Comparison of ENCODE assay signal across 27 cellular contexts in the genomic region with DNA sequence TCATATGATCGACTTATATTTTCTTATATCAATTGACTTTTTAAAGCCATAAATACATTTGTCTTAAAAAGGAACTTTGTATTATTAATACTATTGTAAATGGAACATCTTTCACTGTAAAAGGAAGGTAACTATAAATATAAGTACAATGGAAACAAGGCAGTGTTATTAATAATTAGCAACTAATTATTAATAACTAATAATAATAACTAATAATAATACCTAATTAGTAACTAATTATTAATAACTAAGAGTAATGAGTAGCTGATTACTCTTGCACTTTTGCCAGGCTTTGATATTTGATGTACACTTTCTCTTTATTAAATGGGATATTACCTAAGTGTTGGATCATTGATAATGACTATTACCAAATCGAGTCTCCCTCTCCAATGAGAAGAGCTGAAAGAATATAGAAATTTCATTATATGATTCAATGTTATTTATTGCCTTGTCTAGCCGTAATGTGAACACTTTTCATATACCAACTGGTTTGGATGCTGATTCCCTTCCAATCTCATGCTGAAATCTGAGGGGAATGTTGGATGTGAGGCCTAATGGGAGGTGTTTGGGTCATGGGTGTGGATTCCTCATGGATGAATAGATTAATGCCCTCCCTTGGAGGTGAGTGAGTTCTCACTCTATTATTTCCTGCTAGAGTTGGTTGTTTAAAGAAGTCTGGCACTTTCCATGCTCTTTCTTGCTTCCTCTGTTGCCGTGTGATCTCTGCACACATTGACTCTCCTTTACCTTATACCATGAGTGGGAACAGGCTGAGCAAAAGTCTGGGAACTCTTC.
"Had no signal": no experiment of that assay in that cellular context is flagged by ENCODE, and none has a peak within 500 bp of the region (broad histone marks: within the 10 kb centered on the region; RNA-seq: fewer than 3 reads in every experiment).

No MANE protein-coding gene starts in this region.

- H3K36me3 ChIP-seq: adrenal gland, breast epithelium, SJSA1 had no signal

- DNase-seq: activated CD4-positive, alpha-beta T cell treated with anti-CD3 and anti-CD28 coated beads for 4 hours; activated CD8-positive, alpha-beta memory T cell treated with anti-CD3 and anti-CD28 coated beads, Interleukin-2, amount 50 U/mL, for 4 hours; activated CD8-positive, alpha-beta T cell treated with anti-CD3 and anti-CD28 coated beads for 36 hours; activated gamma-delta T cell treated with Interleukin-2 at 50 U/mL for 16 hours; activated naive CD4-positive, alpha-beta T cell treated with anti-CD3 and anti-CD28 coated beads, Interleukin-2, amount 10 ng/mL, durations not matched to agents 7 days and 5 days; activated naive CD8-positive, alpha-beta T cell treated with anti-CD3 and anti-CD28 coated beads, Interleukin-2, amount 10 ng/mL, durations not matched to agents 7 days and 5 days; activated T-cell treated with anti-CD3 and anti-CD28 coated beads, Interleukin-2, amount 50 U/mL, for 72 hours; adrenal gland; anterior cingulate cortex; caudate nucleus; Karpas-422; NCI-H1417 treated with DMSO at 0.1 percent for 48 hours; NCI-H1694 treated with DMSO at 0.1 percent for 48 hours; NCI-H2029 treated with DMSO at 0.1 percent for 48 hours; NCI-H345; NCI-H510A; NCI-H526 treated with DMSO at 0.1 percent for 48 hours; OCI-M1; SHP77; SW 1271 had no signal

- H3K36me3 Mint-ChIP-seq: activated naive CD4-positive, alpha-beta T cell treated with anti-CD3 and anti-CD28 coated beads, Interleukin-2, amount 10 ng/mL, durations not matched to agents 7 days and 5 days; activated naive CD8-positive, alpha-beta T cell treated with anti-CD3 and anti-CD28 coated beads, Interleukin-2, amount 10 ng/mL, durations not matched to agents 7 days and 5 days had no signal

- H3K27ac ChIP-seq: adrenal gland, breast epithelium, SJSA1 had no signal

- H3K27me3 ChIP-seq: adrenal gland, breast epithelium, SJSA1 had no signal

- H3K9me3 ChIP-seq: adrenal gland, SJSA1 had no signal

- H3K9me3 Mint-ChIP-seq: activated naive CD4-positive, alpha-beta T cell treated with anti-CD3 and anti-CD28 coated beads, Interleukin-2, amount 10 ng/mL, durations not matched to agents 7 days and 5 days; activated naive CD8-positive, alpha-beta T cell treated with anti-CD3 and anti-CD28 coated beads, Interleukin-2, amount 10 ng/mL, durations not matched to agents 7 days and 5 days; activated T-cell treated with anti-CD3 and anti-CD28 coated beads, Interleukin-2, amount 50 U/mL, for 72 hours; activated T-helper 2 cell treated with anti-CD3 and anti-CD28 coated beads, Interferon-gamma antibody, Interleukin-2, Interleukin-4, amounts not matched to agents 10 μg/mL and 5 μg/mL and 100 μg/mL, durations not matched to agents 14 hours and 24 hours and 36 hours; T-helper 2 cell treated with Interferon-gamma antibody and Interleukin-4, amounts not matched to agents 5 μg/mL and 100 μg/mL, for 36 hours had no signal

- H3K4me3 ChIP-seq: adrenal gland, breast epithelium, SJSA1 had no signal

- H3K27ac Mint-ChIP-seq: activated CD8-positive, alpha-beta T cell treated with anti-CD3 and anti-CD28 coated beads for 36 hours; activated naive CD4-positive, alpha-beta T cell treated with anti-CD3 and anti-CD28 coated beads, Interleukin-2, amount 10 ng/mL, durations not matched to agents 7 days and 5 days; activated naive CD8-positive, alpha-beta T cell treated with anti-CD3 and anti-CD28 coated beads, Interleukin-2, amount 10 ng/mL, durations not matched to agents 7 days and 5 days; activated T-cell treated with anti-CD3 and anti-CD28 coated beads, Interleukin-2, amount 50 U/mL, for 72 hours; activated T-helper 2 cell treated with anti-CD3 and anti-CD28 coated beads, Interferon-gamma antibody, Interleukin-2, Interleukin-4, amounts not matched to agents 10 μg/mL and 5 μg/mL and 100 μg/mL, durations not matched to agents 14 hours and 24 hours and 36 hours; T-helper 2 cell treated with Interferon-gamma antibody and Interleukin-4, amounts not matched to agents 5 μg/mL and 100 μg/mL, for 36 hours had no signal

- H3K4me1 ChIP-seq: adrenal gland, breast epithelium, SJSA1 had no signal

- ATAC-seq: activated CD4-positive, CD25-positive, alpha-beta regulatory T cell treated with anti-CD3 and anti-CD28 coated beads, Interleukin-2, amount 50 U/mL, for 24 hours; activated CD8-positive, alpha-beta T cell treated with anti-CD3 and anti-CD28 coated beads for 36 hours; activated T-cell treated with anti-CD3 and anti-CD28 coated beads, Interleukin-2, amount 50 U/mL, for 72 hours; Panc1; SK-N-SH treated with all-trans-retinoic acid at 6 μM for 48 hours had no signal

- H3K4me1 Mint-ChIP-seq: activated naive CD4-positive, alpha-beta T cell treated with anti-CD3 and anti-CD28 coated beads, Interleukin-2, amount 10 ng/mL, durations not matched to agents 7 days and 5 days; activated naive CD8-positive, alpha-beta T cell treated with anti-CD3 and anti-CD28 coated beads, Interleukin-2, amount 10 ng/mL, durations not matched to agents 7 days and 5 days had no signal

- H3K4me3 Mint-ChIP-seq: activated CD8-positive, alpha-beta T cell treated with anti-CD3 and anti-CD28 coated beads for 36 hours; activated naive CD4-positive, alpha-beta T cell treated with anti-CD3 and anti-CD28 coated beads, Interleukin-2, amount 10 ng/mL, durations not matched to agents 7 days and 5 days; activated naive CD8-positive, alpha-beta T cell treated with anti-CD3 and anti-CD28 coated beads, Interleukin-2, amount 10 ng/mL, durations not matched to agents 7 days and 5 days; activated T-cell treated with anti-CD3 and anti-CD28 coated beads, Interleukin-2, amount 50 U/mL, for 72 hours; T-helper 2 cell treated with Interferon-gamma antibody and Interleukin-4, amounts not matched to agents 5 μg/mL and 100 μg/mL, for 36 hours had no signal
